In genomic region chr11:130327716-130328115, GRCh38 we compare ENCODE assay signal across 26 cellular contexts.
"Had no signal": no experiment of that assay in that cellular context is flagged by ENCODE, and none has a peak within 500 bp of the region (broad histone marks: within the 10 kb centered on the region; RNA-seq: fewer than 3 reads in every experiment).

No MANE protein-coding gene starts in this region.

- FAIRE-seq: endometrium, frontal cortex had no signal

- H3K9me3 Mint-ChIP-seq: effector memory CD8-positive, alpha-beta T cell; endodermal cell had no signal

- H3K4me2 ChIP-seq: hepatocyte had no signal

- H3K27me3 ChIP-seq: colonic mucosa, esophagus muscularis mucosa, gastroesophageal sphincter, heart left ventricle, hepatocyte, left lung had no signal

- H3K4me1 Mint-ChIP-seq: memory B cell, naive B cell had no signal

- H3K27me3 Mint-ChIP-seq: dendritic cell treated with granulocyte-macrophage colony-stimulating factor and Interleukin-4, amounts not matched to agents 40 ng/mL and 50 ng/mL, for 4 days; effector memory CD8-positive, alpha-beta T cell; memory B cell; naive B cell; naive thymus-derived CD8-positive, alpha-beta T cell had no signal

- ATAC-seq: effector memory CD8-positive, alpha-beta T cell; gastroesophageal sphincter; heart left ventricle; left cardiac atrium; left lung; left ventricle myocardium superior; lower lobe of right lung; mucosa of descending colon; naive thymus-derived CD8-positive, alpha-beta T cell had no signal

- H3K79me2 ChIP-seq: hepatocyte had no signal

- H3K4me1 ChIP-seq: colonic mucosa, esophagus muscularis mucosa, gastroesophageal sphincter, heart left ventricle, left lung, lower lobe of right lung had no signal

- H3K36me3 ChIP-seq: colonic mucosa, esophagus muscularis mucosa, gastroesophageal sphincter, heart left ventricle, left lung, lower lobe of right lung had no signal

- H3K4me3 ChIP-seq: colonic mucosa, esophagus muscularis mucosa, gastroesophageal sphincter, heart left ventricle, hepatocyte, left lung, lower lobe of right lung, mucosa of descending colon had no signal

- H3K27ac Mint-ChIP-seq: dendritic cell treated with granulocyte-macrophage colony-stimulating factor and Interleukin-4, amounts not matched to agents 40 ng/mL and 50 ng/mL, for 4 days; effector memory CD8-positive, alpha-beta T cell; endodermal cell; immature natural killer cell; memory B cell; naive B cell; naive thymus-derived CD8-positive, alpha-beta T cell had no signal

- DNase-seq: colonic mucosa; cortex of kidney; effector CD8-positive, alpha-beta T cell; effector memory CD8-positive, alpha-beta T cell; endodermal cell; foreskin fibroblast; heart left ventricle; hypothalamus; immature natural killer cell; islet precursor cell; left cardiac atrium; left lung; left ventricle myocardium superior; lower lobe of right lung; mesendoderm; midbrain; mucosa of descending colon; naive B cell; naive thymus-derived CD8-positive, alpha-beta T cell had no signal

- H3K27ac ChIP-seq: colonic mucosa, esophagus muscularis mucosa, gastroesophageal sphincter, heart left ventricle, hepatocyte, left lung, lower lobe of right lung had no signal

- H2AFZ ChIP-seq: hepatocyte had no signal

- H3K4me3 Mint-ChIP-seq: dendritic cell treated with granulocyte-macrophage colony-stimulating factor and Interleukin-4, amounts not matched to agents 40 ng/mL and 50 ng/mL, for 4 days; effector memory CD8-positive, alpha-beta T cell; endodermal cell; immature natural killer cell; memory B cell; naive B cell; naive thymus-derived CD8-positive, alpha-beta T cell had no signal

- H3K9me3 ChIP-seq: colonic mucosa, gastroesophageal sphincter, lower lobe of right lung had no signal
